In genomic region chr11:96426356-96427103, GRCh38 we compare ENCODE assay signal across 8 cellular contexts. TPM values are rescaled to one million over a fixed set of nuclear protein-coding genes. Genes with fewer than 3 reads are reported as not detected.
DNase-seq lines count a peak whose midpoint lies in the region; ATAC-seq and TF ChIP-seq lines count a peak whose summit lies in the region.

No MANE protein-coding gene starts in this region.

- TF ChIP-seq EP300 in gastroesophageal sphincter (IDR thresholded peaks at IDR 0.05): no peak

- no peaks in the 10 kb centered on the region for H3F3A ChIP-seq in MM.1S (ENCODE audit: insufficient read depth, low read length)

- H3K79me2 ChIP-seq in MM.1S (ENCODE audit: low read length) (no peaks in the 10 kb centered on the region), parathyroid adenoma (no peaks in the 10 kb centered on the region)

- H3K27me3 Mint-ChIP-seq in CD4-positive, alpha-beta T cell: peaks cover 41% of the 10 kb centered on the region
- H3K27me3 Mint-ChIP-seq in T-helper 17 cell: peaks cover 59% of the 10 kb centered on the region

- peak; percentile 79 for TF ChIP-seq CTCF in CD4-positive, alpha-beta T cell (IDR thresholded peaks at IDR 0.05)
- peak; percentile 63 for TF ChIP-seq CTCF in MM.1S (IDR thresholded peaks at IDR 0.05; ENCODE audit: low read length)
- peak; percentile 26 to 74 (median 53) for TF ChIP-seq CTCF in gastroesophageal sphincter (IDR thresholded peaks at IDR 0.05)
- TF ChIP-seq CTCF in parathyroid adenoma (IDR thresholded peaks at IDR 0.05): peak; percentile 26

- H3K9ac ChIP-seq in MM.1S (ENCODE audit: low read length): no peak overlapping the region
- no peak overlapping the region for H3K9ac ChIP-seq in parathyroid adenoma

- CTCF ChIA-PET in CD4-positive, alpha-beta T cell (lab: Charles Lee): interaction anchor here (1.0 to 3.0 kb wide), 4 partner anchors 83 to 591 kb away, joined by 3 to 17 read pairs (median 4); partner anchors contain the start of gene MAML2

- intact Hi-C loops in CD4-positive, alpha-beta T cell (cut with DNase I, micrococcal nuclease): loop anchor here (1.0 to 10.0 kb wide), 8 partner anchors 590 to 1909 kb away; no protein-coding TSS in a partner anchor

- no peaks in the 10 kb centered on the region for H3K4me1 Mint-ChIP-seq in CD4-positive, alpha-beta T cell (ENCODE audit: low read depth)
- H3K4me1 Mint-ChIP-seq in T-helper 17 cell: peaks cover 2% of the 10 kb centered on the region

- H3K4me2 ChIP-seq in MM.1S (ENCODE audit: low read depth, low read length) (peak overlapping the region; percentile 16; the same call in 1 of the 2 replicates), parathyroid adenoma (ENCODE audit: low read length) (no peak overlapping the region)

- no peaks in the 10 kb centered on the region for H4K20me1 ChIP-seq in MM.1S (ENCODE audit: insufficient read depth, low read length)

- 14 to 17% methylated on average over 8 of the region's 8 CpGs for WGBS in gastroesophageal sphincter (ENCODE audit: low coverage in 1 of 2), 2 donors

- no peak overlapping the region for H3K27ac ChIP-seq in CD4-positive, alpha-beta T cell (ENCODE audit: low read depth, low read length)
- H3K27ac ChIP-seq in MM.1S (ENCODE audit: low read length) (no peak overlapping the region), gastroesophageal sphincter (no peak overlapping the region), parathyroid adenoma (no peak overlapping the region)

- peak overlapping the region; percentile 18; the same call in 1 of the 2 replicates for H2AFZ ChIP-seq in MM.1S (ENCODE audit: low read length)
- H2AFZ ChIP-seq in parathyroid adenoma: no peak overlapping the region

- H3K4me1 ChIP-seq in MM.1S (ENCODE audit: low read length): no peaks in the 10 kb centered on the region
- H3K4me1 ChIP-seq in gastroesophageal sphincter: no peaks in the 10 kb centered on the region
- H3K4me1 ChIP-seq in parathyroid adenoma: no peaks in the 10 kb centered on the region

- no peak for DNase-seq in CD4-positive, alpha-beta T cell
- DNase-seq in MM.1S: peak; percentile 34
- no peak for DNase-seq in T-helper 17 cell
- no peak for DNase-seq in cerebellar nuclear complex (lab: John Stamatoyannopoulos, UW)

- H3K9me2 ChIP-seq in MM.1S (replicated peaks; ENCODE audit: insufficient read depth, low read length): no peaks in the 10 kb centered on the region

- H3K4me3 ChIP-seq in MM.1S (ENCODE audit: low read length) (no peak overlapping the region), gastroesophageal sphincter (no peak overlapping the region), parathyroid adenoma (ENCODE audit: low read depth, low read length) (no peak overlapping the region)

- H3K36me3 ChIP-seq in MM.1S (replicated peaks; ENCODE audit: insufficient read depth, low read length) (no peaks in the 10 kb centered on the region), gastroesophageal sphincter (no peaks in the 10 kb centered on the region), parathyroid adenoma (ENCODE audit: control insufficient read depth, insufficient read depth, low read length) (no peaks in the 10 kb centered on the region)

- POLR2A ChIA-PET in CD4-positive, alpha-beta T cell (lab: Charles Lee): interaction anchor here (0.6 kb wide), 1 partner anchor 459 kb away, joined by 3 read pairs; no protein-coding TSS in a partner anchor

- no peak overlapping the region for H3K4me3 Mint-ChIP-seq in CD4-positive, alpha-beta T cell
- peak overlapping the region; percentile 72 for H3K4me3 Mint-ChIP-seq in T-helper 17 cell

- TF ChIP-seq POLR2A in gastroesophageal sphincter (IDR thresholded peaks at IDR 0.05): no peak

- peaks cover 30% of the 10 kb centered on the region for H3K27me3 ChIP-seq in CD4-positive, alpha-beta T cell (ENCODE audit: control insufficient read depth, insufficient read depth, low read length)
- H3K27me3 ChIP-seq in MM.1S (replicated peaks; ENCODE audit: insufficient read depth, low read length) (no peaks in the 10 kb centered on the region), gastroesophageal sphincter (peaks cover 3% of the 10 kb centered on the region), parathyroid adenoma (ENCODE audit: control insufficient read depth, insufficient read depth, low read length) (no peaks in the 10 kb centered on the region)

- no peak overlapping the region for H3K27ac Mint-ChIP-seq in CD4-positive, alpha-beta T cell
- H3K27ac Mint-ChIP-seq in T-helper 17 cell: no peak overlapping the region

- no peaks in the 10 kb centered on the region for H3K36me3 Mint-ChIP-seq in CD4-positive, alpha-beta T cell (ENCODE audit: low read depth)
- peaks cover 2% of the 10 kb centered on the region for H3K36me3 Mint-ChIP-seq in T-helper 17 cell (ENCODE audit: low read depth)

- peak; percentile 56 for ATAC-seq in CD4-positive, alpha-beta T cell (ENCODE audit: poor library complexity)
- ATAC-seq in GM19023 (IDR thresholded peaks at IDR 0.05; ENCODE audit: unreplicated experiment) (peak; percentile 57), T-helper 17 cell (peak; percentile 64), gastroesophageal sphincter (no peak), HG03521 (IDR thresholded peaks at IDR 0.05; ENCODE audit: unreplicated experiment) (no peak)

- no peaks in the 10 kb centered on the region for H3K9me3 Mint-ChIP-seq in CD4-positive, alpha-beta T cell

- no peaks in the 10 kb centered on the region for H3K9me3 ChIP-seq in CD4-positive, alpha-beta T cell (ENCODE audit: control insufficient read depth, low read length)
- H3K9me3 ChIP-seq in MM.1S (replicated peaks; ENCODE audit: insufficient read depth, low read length) (no peaks in the 10 kb centered on the region), T-helper 17 cell (ENCODE audit: control insufficient read depth, low read length, poor library complexity, severe bottlenecking) (no peaks in the 10 kb centered on the region), gastroesophageal sphincter (peaks cover 0 to 3% (median 0%) of the 10 kb centered on the region in 3 donors), parathyroid adenoma (ENCODE audit: control insufficient read depth, low read length) (no peaks in the 10 kb centered on the region)

RNA-seq across cellular contexts. Expression of gene JRKL, which starts 36.7 kb away (rescaled TPM):
- total RNA-seq in CD4-positive, alpha-beta T cell: 1 to 10 TPM; 3.0 to 3.5 TPM
- 1 to 10 TPM; 3.7 to 4.7 TPM for total RNA-seq in T-helper 17 cell
- total RNA-seq in gastroesophageal sphincter: 1 to 10 TPM; 6.1 to 9.6 (median 7.6) TPM

RNA-seq across cellular contexts. Expression of gene CCDC82, which starts 36.8 kb away (rescaled TPM):
- total RNA-seq in CD4-positive, alpha-beta T cell: 10 to 100 TPM; 23.7 to 24.4 TPM
- 10 to 100 TPM; 22.2 to 24.1 TPM for total RNA-seq in T-helper 17 cell
- total RNA-seq in gastroesophageal sphincter: 10 to 100 TPM; 17.3 to 28.9 (median 24.7) TPM

Comparison
In these comparisons a context has a peak if more than half of its experiments do, and no peak if none do; other contexts are left out.
1. ATAC-seq: peak in CD4-positive, alpha-beta T cell (single experiment), GM19023 (single experiment) and T-helper 17 cell (single experiment); none in gastroesophageal sphincter (single experiment) and HG03521 (single experiment).
2. CTCF ChIP-seq: peak in every context shown above with its lines; median percentile 79 in CD4-positive, alpha-beta T cell; 63 in MM.1S; 53 in gastroesophageal sphincter; 26 in parathyroid adenoma.